8 cellular contexts compared by ENCODE assay signal in the genomic region with DNA sequence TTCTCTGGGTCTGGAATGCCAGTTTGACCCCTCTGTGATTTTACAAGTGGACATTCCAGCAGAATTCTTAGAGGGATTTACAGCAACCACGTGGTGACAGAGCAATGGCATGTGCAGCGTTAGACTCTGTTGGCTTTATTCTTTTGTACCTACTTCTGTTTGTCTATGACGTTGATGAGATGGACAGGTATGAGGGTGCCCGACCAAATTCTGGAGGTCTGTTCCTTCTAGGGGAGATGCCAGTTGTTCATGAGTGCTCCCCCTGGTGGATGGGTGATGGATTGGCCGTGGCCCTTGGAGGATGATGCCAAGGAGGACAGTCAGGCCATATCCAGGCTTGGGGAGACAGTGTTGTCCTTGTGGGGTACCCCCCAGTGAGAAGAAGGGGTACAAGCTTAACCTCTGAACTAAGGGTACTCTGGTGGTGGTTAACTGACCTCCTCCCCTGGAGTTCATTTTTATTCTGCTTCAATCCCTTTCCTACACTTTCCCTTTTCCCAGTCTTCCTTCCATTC.
DNase-seq lines count a peak whose midpoint lies in the region; ATAC-seq and TF ChIP-seq lines count a peak whose summit lies in the region.

No MANE protein-coding gene starts in this region.

- H3K4me3 ChIP-seq in Loucy (ENCODE audit: low read length, poor library complexity, severe bottlenecking) (no peak overlapping the region), epithelial cell of esophagus (ENCODE audit: low read length) (no peak overlapping the region)

- H3K9me3 ChIP-seq in Loucy (ENCODE audit: insufficient read depth, low read depth, low read length) = no peaks in the 10 kb centered on the region

- no peak overlapping the region for H3K9ac ChIP-seq in Loucy (ENCODE audit: low read depth, low read length, poor library complexity, severe bottlenecking)

- no peaks in the 10 kb centered on the region for H3K27me3 ChIP-seq in Loucy (ENCODE audit: insufficient read depth, low read length, poor library complexity, severe bottlenecking)

- H3K9me2 ChIP-seq in Loucy (replicated peaks; ENCODE audit: low read depth, low read length) = no peaks in the 10 kb centered on the region

- H4K20me1 ChIP-seq in Loucy (ENCODE audit: insufficient read depth, low read length, poor library complexity, severe bottlenecking) = peaks cover 94% of the 10 kb centered on the region

- H3K9me3 Mint-ChIP-seq in activated CD8-positive, alpha-beta T cell treated with anti-CD3 and anti-CD28 coated beads for 36 hours = no peaks in the 10 kb centered on the region

- H3K4me1 ChIP-seq in Loucy (ENCODE audit: insufficient read depth, low read length, poor library complexity, severe bottlenecking) = no peaks in the 10 kb centered on the region

- peak; percentile 68 for ATAC-seq in activated CD8-positive, alpha-beta T cell treated with anti-CD3 and anti-CD28 coated beads for 36 hours

- peaks cover 81% of the 10 kb centered on the region for H3K36me3 ChIP-seq in Loucy (ENCODE audit: insufficient read depth, low read length)

- H3K79me2 ChIP-seq in Loucy (ENCODE audit: insufficient read depth, low read length) = peaks cover 98% of the 10 kb centered on the region

- intact Hi-C loops in activated CD8-positive, alpha-beta T cell treated with anti-CD3 and anti-CD28 coated beads for 36 hours (cut with micrococcal nuclease) = no loop called here

- no peak overlapping the region for H2AFZ ChIP-seq in Loucy (ENCODE audit: low read length)

- peaks cover 48% of the 10 kb centered on the region for H3K4me1 Mint-ChIP-seq in activated CD8-positive, alpha-beta T cell treated with anti-CD3 and anti-CD28 coated beads for 36 hours (ENCODE audit: low read depth)

- H3K27ac Mint-ChIP-seq in activated CD8-positive, alpha-beta T cell treated with anti-CD3 and anti-CD28 coated beads for 36 hours = no peak overlapping the region

- peak; percentile 44 for DNase-seq in ELR (ENCODE audit: low read depth)
- DNase-seq in activated CD8-positive, alpha-beta T cell treated with anti-CD3 and anti-CD28 coated beads for 36 hours = peak; percentile 66
- DNase-seq in epithelial cell of esophagus (ENCODE audit: low read depth) = peak; percentile 43
- DNase-seq in stimulated activated CD4-positive, alpha-beta T cell treated with anti-CD3 and anti-CD28 coated beads, Interleukin-12 subunit alpha, Interleukin-12 subunit beta, amount 100 ng/mL, for 24 hours (ENCODE audit: low read depth in 2 of 2) = peak; percentile 33 to 48
- DNase-seq in MV-4-11 (lab: John Stamatoyannopoulos, UW) = no peak
- DNase-seq in SK-N-DZ (ENCODE audit: low spot score) = no peak
- DNase-seq in NCI-H524 treated with DMSO at 0.1 percent for 48 hours (lab: John Stamatoyannopoulos, UW) = no peak

- peaks cover 27% of the 10 kb centered on the region for H3K36me3 Mint-ChIP-seq in activated CD8-positive, alpha-beta T cell treated with anti-CD3 and anti-CD28 coated beads for 36 hours (ENCODE audit: low read depth)

- peak; percentile 90 for TF ChIP-seq CTCF in Loucy (conservative IDR thresholded peaks at IDR 0.05; ENCODE audit: low read length)
- peak; percentile 65 for TF ChIP-seq CTCF in activated CD8-positive, alpha-beta T cell treated with anti-CD3 and anti-CD28 coated beads for 36 hours (IDR thresholded peaks at IDR 0.05)
- peak; percentile 73 for TF ChIP-seq CTCF in epithelial cell of esophagus (IDR thresholded peaks at IDR 0.05; ENCODE audit: insufficient read depth, low read depth, low read length, missing control alignments)

- no peak overlapping the region for H3K4me3 Mint-ChIP-seq in activated CD8-positive, alpha-beta T cell treated with anti-CD3 and anti-CD28 coated beads for 36 hours

- no peaks in the 10 kb centered on the region for H3K27me3 Mint-ChIP-seq in activated CD8-positive, alpha-beta T cell treated with anti-CD3 and anti-CD28 coated beads for 36 hours

- no peak overlapping the region for H3K4me2 ChIP-seq in Loucy (ENCODE audit: low read depth, low read length, poor library complexity, severe bottlenecking)

- CTCF ChIA-PET in activated CD8-positive, alpha-beta T cell treated with anti-CD3 and anti-CD28 coated beads for 36 hours (lab: Charles Lee) = interaction anchor here (0.6 to 1.9 kb wide), 9 partner anchors 9 to 209 kb away, joined by 3 to 7 read pairs (median 4); no protein-coding TSS in a partner anchor

- no peaks in the 10 kb centered on the region for H3F3A ChIP-seq in Loucy (ENCODE audit: low read depth)

- POLR2A ChIA-PET in activated CD8-positive, alpha-beta T cell treated with anti-CD3 and anti-CD28 coated beads for 36 hours (lab: Charles Lee) = no interaction called here

Comparison
In these comparisons a context has a peak if more than half of its experiments do, and no peak if none do; other contexts are left out.
1. DNase-seq: peak in ELR (single experiment), activated CD8-positive, alpha-beta T cell treated with anti-CD3 and anti-CD28 coated beads for 36 hours (single experiment), epithelial cell of esophagus (single experiment) and stimulated activated CD4-positive, alpha-beta T cell treated with anti-CD3 and anti-CD28 coated beads, Interleukin-12 subunit alpha, Interleukin-12 subunit beta, amount 100 ng/mL, for 24 hours (2 of 2); none in MV-4-11 (single experiment), SK-N-DZ (single experiment) and NCI-H524 treated with DMSO at 0.1 percent for 48 hours (single experiment).
2. Peak in every context shown above with its lines, with median percentiles within 50 percentile points of each other: CTCF ChIP-seq.